In genomic region chr4:102036619-102037376, GRCh38 we compare ENCODE assay signal across 1 cellular context.
TF ChIP-seq lines count a peak whose summit lies in the region.

No MANE protein-coding gene starts in this region.

TF ChIP-seq in GM23338, 12 proteins besides CTCF, POLR2A, EP300 and RAD21 (continued from another document):
- TF ChIP-seq, protein P1, sequence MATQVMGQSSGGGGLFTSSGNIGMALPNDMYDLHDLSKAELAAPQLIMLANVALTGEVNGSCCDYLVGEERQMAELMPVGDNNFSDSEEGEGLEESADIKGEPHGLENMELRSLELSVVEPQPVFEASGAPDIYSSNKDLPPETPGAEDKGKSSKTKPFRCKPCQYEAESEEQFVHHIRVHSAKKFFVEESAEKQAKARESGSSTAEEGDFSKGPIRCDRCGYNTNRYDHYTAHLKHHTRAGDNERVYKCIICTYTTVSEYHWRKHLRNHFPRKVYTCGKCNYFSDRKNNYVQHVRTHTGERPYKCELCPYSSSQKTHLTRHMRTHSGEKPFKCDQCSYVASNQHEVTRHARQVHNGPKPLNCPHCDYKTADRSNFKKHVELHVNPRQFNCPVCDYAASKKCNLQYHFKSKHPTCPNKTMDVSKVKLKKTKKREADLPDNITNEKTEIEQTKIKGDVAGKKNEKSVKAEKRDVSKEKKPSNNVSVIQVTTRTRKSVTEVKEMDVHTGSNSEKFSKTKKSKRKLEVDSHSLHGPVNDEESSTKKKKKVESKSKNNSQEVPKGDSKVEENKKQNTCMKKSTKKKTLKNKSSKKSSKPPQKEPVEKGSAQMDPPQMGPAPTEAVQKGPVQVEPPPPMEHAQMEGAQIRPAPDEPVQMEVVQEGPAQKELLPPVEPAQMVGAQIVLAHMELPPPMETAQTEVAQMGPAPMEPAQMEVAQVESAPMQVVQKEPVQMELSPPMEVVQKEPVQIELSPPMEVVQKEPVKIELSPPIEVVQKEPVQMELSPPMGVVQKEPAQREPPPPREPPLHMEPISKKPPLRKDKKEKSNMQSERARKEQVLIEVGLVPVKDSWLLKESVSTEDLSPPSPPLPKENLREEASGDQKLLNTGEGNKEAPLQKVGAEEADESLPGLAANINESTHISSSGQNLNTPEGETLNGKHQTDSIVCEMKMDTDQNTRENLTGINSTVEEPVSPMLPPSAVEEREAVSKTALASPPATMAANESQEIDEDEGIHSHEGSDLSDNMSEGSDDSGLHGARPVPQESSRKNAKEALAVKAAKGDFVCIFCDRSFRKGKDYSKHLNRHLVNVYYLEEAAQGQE (IDR thresholded peaks at IDR 0.05; ENCODE audit: unreplicated experiment): no peak
- TF ChIP-seq, protein P2, sequence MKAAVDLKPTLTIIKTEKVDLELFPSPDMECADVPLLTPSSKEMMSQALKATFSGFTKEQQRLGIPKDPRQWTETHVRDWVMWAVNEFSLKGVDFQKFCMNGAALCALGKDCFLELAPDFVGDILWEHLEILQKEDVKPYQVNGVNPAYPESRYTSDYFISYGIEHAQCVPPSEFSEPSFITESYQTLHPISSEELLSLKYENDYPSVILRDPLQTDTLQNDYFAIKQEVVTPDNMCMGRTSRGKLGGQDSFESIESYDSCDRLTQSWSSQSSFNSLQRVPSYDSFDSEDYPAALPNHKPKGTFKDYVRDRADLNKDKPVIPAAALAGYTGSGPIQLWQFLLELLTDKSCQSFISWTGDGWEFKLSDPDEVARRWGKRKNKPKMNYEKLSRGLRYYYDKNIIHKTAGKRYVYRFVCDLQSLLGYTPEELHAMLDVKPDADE (IDR thresholded peaks at IDR 0.05): no peak
- no peak for TF ChIP-seq JUNB (IDR thresholded peaks at IDR 0.05; ENCODE audit: unreplicated experiment)
- no peak for TF ChIP-seq ZNF331 (CRISPR knock-in tag; IDR thresholded peaks at IDR 0.05; ENCODE audit: low read depth)
